8 cellular contexts compared by ENCODE assay signal in the genomic region with DNA sequence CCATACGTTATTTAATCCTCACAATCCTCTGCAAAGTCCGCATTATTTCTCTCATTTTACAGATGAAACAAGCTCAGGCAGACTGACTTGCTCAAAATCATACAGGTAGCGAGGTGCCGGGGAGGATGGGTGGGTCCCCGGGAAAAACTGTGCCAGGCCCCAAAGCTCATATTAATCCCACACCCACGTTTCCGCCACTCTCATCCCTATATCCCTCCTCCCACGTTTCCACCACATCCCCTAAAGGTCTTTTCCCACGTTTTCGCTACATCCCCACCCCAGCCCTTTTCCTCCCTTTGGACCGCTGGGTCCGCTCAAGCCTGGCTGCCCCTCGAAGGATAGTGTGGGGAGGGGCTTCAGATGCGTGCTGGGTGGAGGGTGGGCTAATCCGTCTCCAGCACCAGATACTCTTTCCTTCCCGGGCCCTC. TPM values are rescaled to one million over a fixed set of nuclear protein-coding genes. Genes with fewer than 3 reads are reported as not detected.
DNase-seq lines count a peak whose midpoint lies in the region; ATAC-seq, FAIRE-seq and TF ChIP-seq lines count a peak whose summit lies in the region.

No MANE protein-coding gene starts in this region.

- ATAC-seq in Right ventricle myocardium superior (ENCODE audit: poor library complexity) (no peak), lower lobe of right lung (no peak), upper lobe of right lung (no peak)

- H3K9me3 ChIP-seq in cardiac muscle cell (ENCODE audit: low read depth) (no peaks in the 10 kb centered on the region), astrocyte (ENCODE audit: insufficient read depth, low read depth, low read length) (no peaks in the 10 kb centered on the region), lower lobe of right lung (no peaks in the 10 kb centered on the region), upper lobe of right lung (no peaks in the 10 kb centered on the region)

- TF ChIP-seq CTCF in cardiac muscle cell (IDR thresholded peaks at IDR 0.05; ENCODE audit: low read depth, low read length): no peak
- TF ChIP-seq CTCF in astrocyte (IDR thresholded peaks at IDR 0.05; ENCODE audit: insufficient read depth, low read depth, low read length): no peak
- no peak for TF ChIP-seq CTCF in lower lobe of right lung (IDR thresholded peaks at IDR 0.05)
- TF ChIP-seq CTCF in upper lobe of right lung (IDR thresholded peaks at IDR 0.05): no peak

- peak overlapping the region; percentile 99 for H3K9ac ChIP-seq in astrocyte (ENCODE audit: low read length)

- peak overlapping the region; percentile 87 for H3K4me3 Mint-ChIP-seq in astrocyte (ENCODE audit: unreplicated experiment)

- peaks cover 20% of the 10 kb centered on the region for H3K4me1 Mint-ChIP-seq in astrocyte (ENCODE audit: low read depth, unreplicated experiment)

- intact Hi-C loops in Right ventricle myocardium superior (cut with DNase I) (no loop called here), lower lobe of right lung (cut with DNase I) (no loop called here), upper lobe of right lung (cut with DNase I) (no loop called here)

- H3K27ac Mint-ChIP-seq in astrocyte (ENCODE audit: unreplicated experiment): peak overlapping the region; percentile 72

- H3K27me3 ChIP-seq in cardiac muscle cell (no peaks in the 10 kb centered on the region), astrocyte (ENCODE audit: insufficient read depth, low read length) (no peaks in the 10 kb centered on the region), lower lobe of right lung (ENCODE audit: low read depth) (no peaks in the 10 kb centered on the region), upper lobe of right lung (no peaks in the 10 kb centered on the region)

- peak overlapping the region; percentile 63 for H3K4me3 ChIP-seq in cardiac muscle cell
- H3K4me3 ChIP-seq in astrocyte (ENCODE audit: insufficient read depth, low read depth, low read length): peak overlapping the region; percentile 94
- H3K4me3 ChIP-seq in lower lobe of right lung: peak overlapping the region; percentile 82
- H3K4me3 ChIP-seq in upper lobe of right lung: peak overlapping the region; percentile 79

- no peaks in the 10 kb centered on the region for H3K9me3 Mint-ChIP-seq in astrocyte (ENCODE audit: unreplicated experiment)

- H3K27ac ChIP-seq in cardiac muscle cell (peak overlapping the region; percentile 63), astrocyte (ENCODE audit: low read depth, low read length) (peak overlapping the region; percentile 96), lower lobe of right lung (peak overlapping the region; percentile 79), upper lobe of right lung (peak overlapping the region; percentile 65)

- no peaks in the 10 kb centered on the region for H3K27me3 Mint-ChIP-seq in astrocyte (ENCODE audit: low read depth, unreplicated experiment)

- H4K20me1 ChIP-seq in astrocyte (ENCODE audit: insufficient read depth, low read length): peaks cover 17% of the 10 kb centered on the region

- peak overlapping the region; percentile 99 for H3K4me2 ChIP-seq in astrocyte (ENCODE audit: low read length)

- no peak for DNase-seq in cardiac muscle cell (ENCODE audit: low read depth in 1 of 2, low spot score in 1 of 2)
- DNase-seq in Right ventricle myocardium superior: no peak
- DNase-seq in astrocyte (ENCODE audit: low read depth): no peak
- DNase-seq in lower lobe of right lung: no peak
- no peak for DNase-seq in upper lobe of right lung
- DNase-seq in medulla oblongata (ENCODE audit: extremely low spot score): no peak
- no peak for DNase-seq in KBM-7
- DNase-seq in NCI-H510A treated with DMSO at 0.1 percent for 48 hours (lab: John Stamatoyannopoulos, UW): no peak

- peak overlapping the region; percentile 90 for H2AFZ ChIP-seq in astrocyte (ENCODE audit: low read depth, low read length)

- H3K36me3 ChIP-seq in cardiac muscle cell (no peaks in the 10 kb centered on the region), astrocyte (ENCODE audit: insufficient read depth, low read length) (no peaks in the 10 kb centered on the region), lower lobe of right lung (no peaks in the 10 kb centered on the region), upper lobe of right lung (no peaks in the 10 kb centered on the region)

- H3K79me2 ChIP-seq in astrocyte (ENCODE audit: insufficient read depth, low read length): peaks cover 41% of the 10 kb centered on the region

- H3K4me1 ChIP-seq in cardiac muscle cell (ENCODE audit: low read depth): peaks cover 18% of the 10 kb centered on the region
- peaks cover 9% of the 10 kb centered on the region for H3K4me1 ChIP-seq in astrocyte (ENCODE audit: insufficient read depth, low read length)
- peaks cover 15% of the 10 kb centered on the region for H3K4me1 ChIP-seq in lower lobe of right lung
- H3K4me1 ChIP-seq in upper lobe of right lung: peaks cover 10% of the 10 kb centered on the region

- FAIRE-seq in astrocyte (lab: Jason Lieb, UNC): no peak

- H3K36me3 Mint-ChIP-seq in astrocyte (ENCODE audit: low read depth, unreplicated experiment): no peaks in the 10 kb centered on the region

- in situ Hi-C loops in KBM-7 (cut with MboI; ENCODE audit: low pct_unique_long_range_greater_than_20kb, low sequenced_read_pairs): no loop called here

RNA-seq across cellular contexts. Expression of gene FSD1L, which starts 0.4 kb away (rescaled TPM):
- total RNA-seq in cardiac muscle cell (4.3 and 8.8 TPM in 2 replicates), Right ventricle myocardium superior (5.5 TPM), astrocyte (4.7 and 7.0 TPM in 2 replicates), lower lobe of right lung (7.2 TPM), upper lobe of right lung (4.5 TPM)
- polyA plus RNA-seq in cardiac muscle cell: 10.1 and 11.9 TPM in 2 replicates
